8 cellular contexts compared by ENCODE assay signal in the genomic region with DNA sequence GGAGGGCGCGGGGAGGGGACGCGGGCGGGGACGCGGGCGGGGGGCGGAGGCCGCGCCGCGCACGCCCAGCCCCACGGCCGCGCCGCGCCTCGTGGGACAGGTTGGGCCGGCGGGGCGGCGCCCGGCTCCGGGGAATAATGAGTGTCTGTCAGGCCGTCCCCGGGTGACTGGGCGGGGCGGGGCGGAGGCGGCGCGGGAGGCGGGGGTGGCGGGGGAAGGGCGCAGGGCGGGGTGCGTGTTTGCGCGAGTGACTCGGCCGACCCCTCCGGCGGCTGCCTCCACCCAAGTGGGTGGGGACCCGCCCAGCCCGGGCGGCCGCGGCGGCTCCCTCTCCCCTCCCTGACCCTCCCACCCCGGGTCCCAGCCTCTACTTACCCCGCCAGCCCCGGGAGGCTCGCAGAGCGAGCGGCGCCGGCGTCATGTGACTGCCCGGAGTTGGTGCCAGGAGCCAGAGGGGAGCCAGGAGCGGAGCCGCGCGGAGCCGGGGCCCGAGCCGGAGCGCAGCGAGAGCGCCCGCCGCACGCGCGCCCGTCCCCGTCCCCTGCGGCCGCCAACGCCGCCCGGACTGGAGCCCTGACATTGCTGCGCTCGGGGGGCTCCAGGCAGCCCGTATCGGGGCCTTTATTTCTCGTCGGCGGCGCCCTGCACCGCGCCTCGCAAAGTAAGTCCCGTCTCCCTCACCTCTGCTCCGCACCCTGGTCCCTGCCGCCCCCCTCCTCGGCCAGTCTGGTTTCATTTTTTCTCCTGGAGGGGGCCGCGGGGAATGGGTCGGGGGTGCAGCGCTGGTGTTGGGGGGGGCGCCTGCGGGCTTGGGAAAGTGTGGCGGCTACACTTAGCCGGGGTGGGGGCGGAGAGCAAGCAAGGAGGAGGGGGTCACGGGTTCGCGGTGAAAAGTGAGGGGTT. TPM values are rescaled to one million over a fixed set of nuclear protein-coding genes. Genes with fewer than 3 reads are reported as not detected.
DNase-seq lines count a peak whose midpoint lies in the region; ATAC-seq and TF ChIP-seq lines count a peak whose summit lies in the region.

A gene (plus strand): TSS at position 399 of the 903 bp plus-strand sequence. CDS start 16,427 bp downstream, outside the sequence.

- H3K4me1 ChIP-seq in HUES64 (ENCODE audit: insufficient read depth, low read length) (peaks cover 40% of the 10 kb centered on the region), PC-9 (replicated peaks; ENCODE audit: insufficient read depth) (peaks cover 34% of the 10 kb centered on the region), esophagus (ENCODE audit: control insufficient read depth in 2 of 2, insufficient read depth in 2 of 2, low read length in 1 of 2) (no peaks in the 10 kb centered on the region), mucosa of stomach (ENCODE audit: control insufficient read depth, insufficient read depth, low read length) (peaks cover 16% of the 10 kb centered on the region)

- H3K9me3 ChIP-seq in HUES64 (ENCODE audit: insufficient read depth, low read depth, low read length) (no peaks in the 10 kb centered on the region), PC-9 (ENCODE audit: insufficient read depth, low read depth) (no peaks in the 10 kb centered on the region), esophagus (ENCODE audit: control insufficient read depth in 2 of 2, insufficient read depth in 1 of 2, low read depth in 1 of 2, low read length in 1 of 2) (no peaks in the 10 kb centered on the region), mucosa of stomach (ENCODE audit: control insufficient read depth, low read length) (no peaks in the 10 kb centered on the region)

- peaks cover 32% of the 10 kb centered on the region for H3F3A ChIP-seq in PC-9 (ENCODE audit: insufficient read depth, low read depth)

- CTCF ChIA-PET in PC-9 (lab: Charles Lee) = no interaction called here

- peaks cover 62% of the 10 kb centered on the region for H3K79me2 ChIP-seq in PC-9 (ENCODE audit: low read depth)

- H3K36me3 ChIP-seq in HUES64 (ENCODE audit: insufficient read depth, low read length) (no peaks in the 10 kb centered on the region), PC-9 (ENCODE audit: low read depth) (peaks cover 15% of the 10 kb centered on the region; the same call in 1 of the 2 replicates), esophagus (ENCODE audit: control insufficient read depth in 2 of 2, insufficient read depth in 2 of 2, low read length in 1 of 2) (no peaks in the 10 kb centered on the region), mucosa of stomach (ENCODE audit: control insufficient read depth, insufficient read depth, low read length) (no peaks in the 10 kb centered on the region)

- H3K4me3 Mint-ChIP-seq in activated T-cell treated with anti-CD3 and anti-CD28 coated beads, Interleukin-2, amount 50 U/mL, for 4 hours = peak within 1 kb of the TSS; percentile 88

- TF ChIP-seq CTCF in PC-9 (conservative IDR thresholded peaks at IDR 0.05) = no peak

- peak within 1 kb of the TSS; percentile 78 for H2AFZ ChIP-seq in PC-9

- POLR2A ChIA-PET in PC-9 (lab: Charles Lee; ENCODE audit: unreplicated experiment) = interaction anchor here (0.6 kb wide), 1 partner anchor 341 kb away, joined by 10 read pairs; no protein-coding TSS in a partner anchor

- peak within 1 kb of the TSS; percentile 85 for H3K4me3 ChIP-seq in HUES64 (ENCODE audit: low read length)
- peak within 1 kb of the TSS; percentile 72 for H3K4me3 ChIP-seq in PC-9
- peak within 1 kb of the TSS; percentile 77 to 79 for H3K4me3 ChIP-seq in esophagus (ENCODE audit: low read depth in 1 of 2, low read length in 2 of 2)
- H3K4me3 ChIP-seq in mucosa of stomach (ENCODE audit: low read length) = peak within 1 kb of the TSS; percentile 85

- ATAC-seq in GM21447 (IDR thresholded peaks at IDR 0.05; ENCODE audit: unreplicated experiment) = peak; percentile 52
- peak; percentile 78 for ATAC-seq in activated T-cell treated with anti-CD3 and anti-CD28 coated beads, Interleukin-2, amount 50 U/mL, for 4 hours

- H3K27ac ChIP-seq in HUES64 (ENCODE audit: low read depth, low read length) (peak within 1 kb of the TSS; percentile 92), PC-9 (peak within 1 kb of the TSS; percentile 96), esophagus (ENCODE audit: low read depth in 2 of 2, low read length in 1 of 2) (peak within 1 kb of the TSS; percentile 94 to 100)

- H3K9me2 ChIP-seq in PC-9 (ENCODE audit: insufficient read depth) = no peaks in the 10 kb centered on the region

- DNase-seq in COR-L47 (lab: John Stamatoyannopoulos, UW) = peak; percentile 91
- DNase-seq in PC-9 = peak; percentile 59 to 92
- DNase-seq in activated T-cell treated with anti-CD3 and anti-CD28 coated beads, Interleukin-2, amount 50 U/mL, for 4 hours = peak; percentile 88
- peak; percentile 81 for DNase-seq in stimulated activated CD8-positive, alpha-beta memory T cell treated with anti-CD3 and anti-CD28 coated beads, Interleukin-4, amount 100 ng/mL, for 48 hours

- H3K36me3 Mint-ChIP-seq in activated T-cell treated with anti-CD3 and anti-CD28 coated beads, Interleukin-2, amount 50 U/mL, for 4 hours (ENCODE audit: insufficient read depth) = peaks cover 2% of the 10 kb centered on the region

- H4K20me1 ChIP-seq in PC-9 (ENCODE audit: insufficient read depth) = 0 out of 2 replicates have a peak, but pooled peaks cover 3% of the 10 kb centered on the region

- intact Hi-C loops in PC-9 (cut with micrococcal nuclease; ENCODE audit: unreplicated experiment) = loop anchor here (10.0 kb wide), 1 partner anchor 371 kb away; a partner anchor contains a TSS

- BruUV-seq in PC-9 (replicated peaks; lab: Mats Ljungman, UMichigan) = no TSS peak

- H3K9ac ChIP-seq in HUES64 (ENCODE audit: low read depth, low read length) (peak within 1 kb of the TSS; percentile 84), mucosa of stomach (ENCODE audit: low read length) (peak within 1 kb of the TSS; percentile 89)

- peaks cover 23% of the 10 kb centered on the region for H3K27me3 ChIP-seq in HUES64 (ENCODE audit: insufficient read depth, low read length)
- H3K27me3 ChIP-seq in PC-9 (ENCODE audit: insufficient read depth, low read depth) = no peaks in the 10 kb centered on the region
- H3K27me3 ChIP-seq in esophagus (ENCODE audit: control insufficient read depth in 1 of 2, insufficient read depth in 2 of 2, low read length in 2 of 2) = no peaks in the 10 kb centered on the region
- no peaks in the 10 kb centered on the region for H3K27me3 ChIP-seq in mucosa of stomach (ENCODE audit: control insufficient read depth, insufficient read depth, low read length)

- under 1% methylated on average over 110 of the region's 110 CpGs for WGBS in HUES64
- 1% methylated on average over 52 to 110 of the region's 110 CpGs for WGBS in esophagus, 2 donors

- peaks cover 5% of the 10 kb centered on the region for H3K9me3 Mint-ChIP-seq in activated T-cell treated with anti-CD3 and anti-CD28 coated beads, Interleukin-2, amount 50 U/mL, for 4 hours

- peaks cover 72% of the 10 kb centered on the region for H3K4me1 Mint-ChIP-seq in activated T-cell treated with anti-CD3 and anti-CD28 coated beads, Interleukin-2, amount 50 U/mL, for 4 hours (ENCODE audit: low read depth)

- peak within 1 kb of the TSS; percentile 99 for H3K4me2 ChIP-seq in PC-9

- no peaks in the 10 kb centered on the region for H3K27me3 Mint-ChIP-seq in activated T-cell treated with anti-CD3 and anti-CD28 coated beads, Interleukin-2, amount 50 U/mL, for 4 hours (ENCODE audit: low read depth)

RNA-seq across cellular contexts. Expression of the gene that starts here (rescaled TPM):
- 16.8 TPM for polyA plus RNA-seq in HUES64 (2013, experiment 1 of 2)
- 23.5 TPM for polyA plus RNA-seq in HUES64 (2013, experiment 2 of 2)
- 33.1 and 37.5 TPM in 2 replicates for total RNA-seq in PC-9 (2021)
- total RNA-seq in activated T-cell treated with anti-CD3 and anti-CD28 coated beads, Interleukin-2, amount 50 U/mL, for 4 hours = 10 to 100 TPM in 2 of 3 donors, 1 to 10 TPM in 1; 9.9 to 12.6 (median 10.9) TPM
- 10 to 100 TPM; 20.6 to 36.2 TPM for polyA plus RNA-seq in esophagus

Comparison
In these comparisons a context has a peak if more than half of its experiments do, and no peak if none do; other contexts are left out.
1. Peak in every context shown above with its lines: DNase-seq, ATAC-seq, H3K4me3 ChIP-seq and H3K27ac ChIP-seq.